Comparison of ENCODE assay signal across 9 cellular contexts in genomic region chr16:83744521-83744981, GRCh38.
DNase-seq lines count a peak whose midpoint lies in the region; FAIRE-seq and TF ChIP-seq lines count a peak whose summit lies in the region.
"Had no signal": no experiment of that assay in that cellular context is flagged by ENCODE, and none has a peak within 500 bp of the region (broad histone marks: within the 10 kb centered on the region; RNA-seq: fewer than 3 reads in every experiment).

No MANE protein-coding gene starts in this region.

- H3K4me1 Mint-ChIP-seq in endodermal cell (no peaks in the 10 kb centered on the region), neural progenitor cell (peaks cover 38% of the 10 kb centered on the region)

- DNase-seq in Caki2 (ENCODE audit: low read depth): peak; percentile 89
- peak in 1 of 2 experiments; percentile 50 for DNase-seq in HL-60 (ENCODE audit: low read depth in 1 of 2, low spot score in 1 of 2)
- peak; percentile 67 for DNase-seq in endodermal cell
- no peak for DNase-seq in neural progenitor cell (ENCODE audit: low spot score)
- no peak for DNase-seq in HuH-7.5 (ENCODE audit: low spot score)
- no peak for DNase-seq in KBM-7
- DNase-seq in NCI-H1436 (lab: John Stamatoyannopoulos, UW): no peak
- no peak for DNase-seq in small intestine
- DNase-seq: NCI-H2227 treated with DMSO at 0.1 percent for 48 hours had no signal

- WGBS in endodermal cell (ENCODE audit: insufficient coverage in 1 of 2, insufficient read length in 1 of 2), 2 experiments: 74 to 87% methylated on average over 4 to 9 of the region's 9 CpGs
- WGBS in small intestine, 3 donors: 35 to 42% (median 37%) methylated on average over 9 of the region's 9 CpGs

- H3K9me3 ChIP-seq in endodermal cell (ENCODE audit: control insufficient read depth, low read length): peaks cover 7% of the 10 kb centered on the region
- H3K9me3 ChIP-seq in neural progenitor cell (ENCODE audit: low read depth): no peaks in the 10 kb centered on the region
- H3K9me3 ChIP-seq in small intestine (ENCODE audit: control insufficient read depth, low read depth): no peaks in the 10 kb centered on the region

- H3K4me1 ChIP-seq in endodermal cell (ENCODE audit: control insufficient read depth, insufficient read depth, low read length) (no peaks in the 10 kb centered on the region), neural progenitor cell (no peaks in the 10 kb centered on the region), small intestine (ENCODE audit: control insufficient read depth in 2 of 2, insufficient read depth in 1 of 2, low read depth in 1 of 2, low read length in 1 of 2) (no peaks in the 10 kb centered on the region)

- no peak overlapping the region for H3K4me3 ChIP-seq in HL-60 (replicated peaks; ENCODE audit: insufficient read depth, low read length)
- H3K4me3 ChIP-seq in endodermal cell (ENCODE audit: low read length): no peak overlapping the region
- no peak overlapping the region for H3K4me3 ChIP-seq in neural progenitor cell
- H3K4me3 ChIP-seq in small intestine (ENCODE audit: low read depth in 1 of 2, low read length in 2 of 2): no peak overlapping the region

- H3K27me3 Mint-ChIP-seq in endodermal cell (ENCODE audit: insufficient read depth) (peaks cover 6% of the 10 kb centered on the region), neural progenitor cell (ENCODE audit: insufficient read depth, low read depth) (peaks cover 13% of the 10 kb centered on the region)

- H3F3A ChIP-seq in neural progenitor cell (ENCODE audit: low read depth): no peaks in the 10 kb centered on the region

- H3K79me2 ChIP-seq in neural progenitor cell (ENCODE audit: low read depth): no peaks in the 10 kb centered on the region

- no peak for FAIRE-seq in small intestine (lab: Jason Lieb, UNC)

- H3K4me3 Mint-ChIP-seq in endodermal cell (no peak overlapping the region), neural progenitor cell (no peak overlapping the region)

- H3K9ac ChIP-seq in endodermal cell (ENCODE audit: extremely low read depth, low read length, poor library complexity, severe bottlenecking) (no peak overlapping the region), neural progenitor cell (no peak overlapping the region)

- H2AFZ ChIP-seq in neural progenitor cell (replicated peaks): no peak overlapping the region

- no peak overlapping the region for H3K27ac Mint-ChIP-seq in endodermal cell
- peak overlapping the region; percentile 84 for H3K27ac Mint-ChIP-seq in neural progenitor cell

- in situ Hi-C loops in Caki2 (cut with HindIII; ENCODE audit: low pct_unique_long_range_greater_than_20kb, low sequenced_read_pairs): no loop called here
- in situ Hi-C loops in KBM-7 (cut with MboI; ENCODE audit: low pct_unique_long_range_greater_than_20kb, low sequenced_read_pairs): no loop called here

- no peaks in the 10 kb centered on the region for H4K20me1 ChIP-seq in neural progenitor cell (ENCODE audit: low read depth)

- H3K9me3 Mint-ChIP-seq in endodermal cell: no peaks in the 10 kb centered on the region
- H3K9me3 Mint-ChIP-seq in neural progenitor cell: peaks cover 14% of the 10 kb centered on the region

- TF ChIP-seq CTCF in HL-60 (IDR thresholded peaks at IDR 0.05; ENCODE audit: insufficient read depth, low read length) (no peak), endodermal cell (conservative IDR thresholded peaks at IDR 0.05) (no peak), neural progenitor cell (IDR thresholded peaks at IDR 0.05) (no peak)

- H3K27me3 ChIP-seq in HL-60 (ENCODE audit: insufficient read depth, poor library complexity, severe bottlenecking) (no peaks in the 10 kb centered on the region), endodermal cell (ENCODE audit: control insufficient read depth, insufficient read depth, low read length, poor library complexity, severe bottlenecking) (no peaks in the 10 kb centered on the region), neural progenitor cell (no peaks in the 10 kb centered on the region), small intestine (ENCODE audit: control insufficient read depth in 2 of 2, insufficient read depth in 2 of 2, low read length in 2 of 2) (no peaks in the 10 kb centered on the region)

- peak overlapping the region; percentile 25 for H3K27ac ChIP-seq in HL-60 (replicated peaks)
- peak overlapping the region; percentile 36 for H3K27ac ChIP-seq in endodermal cell (ENCODE audit: low read depth, low read length)
- H3K27ac ChIP-seq in neural progenitor cell: no peak overlapping the region
- no peak overlapping the region for H3K27ac ChIP-seq in small intestine (ENCODE audit: low read depth in 1 of 2, low read length in 1 of 2)

- no peaks in the 10 kb centered on the region for H3K36me3 ChIP-seq in endodermal cell (ENCODE audit: control insufficient read depth, insufficient read depth, low read length)
- no peaks in the 10 kb centered on the region for H3K36me3 ChIP-seq in neural progenitor cell
- H3K36me3 ChIP-seq in small intestine (ENCODE audit: control insufficient read depth in 2 of 2, insufficient read depth in 2 of 2, low read length in 2 of 2): no peaks in the 10 kb centered on the region

- no peaks in the 10 kb centered on the region for H3K36me3 Mint-ChIP-seq in endodermal cell (ENCODE audit: low read depth)
- peaks cover 4% of the 10 kb centered on the region for H3K36me3 Mint-ChIP-seq in neural progenitor cell

- no peak overlapping the region for H3K4me2 ChIP-seq in neural progenitor cell

Comparison
In these comparisons a context has a peak if more than half of its experiments do, and no peak if none do; other contexts are left out.
1. DNase-seq: peak in Caki2 (single experiment) and endodermal cell (single experiment); none in neural progenitor cell (single experiment), HuH-7.5 (single experiment), KBM-7 (single experiment), NCI-H1436 (single experiment) and small intestine (single experiment).
2. H3K27ac ChIP-seq: peak in HL-60 (single experiment) and endodermal cell (single experiment); none in neural progenitor cell (single experiment) and small intestine (0 of 2).